ENCODE assay signal across 7 cellular contexts in genomic region chr20:35615667-35616464, GRCh38. TPM values are rescaled to one million over a fixed set of nuclear protein-coding genes. Genes with fewer than 3 reads are reported as not detected.
A peak's percentile ranks its signal among the peaks of the same experiment; 100 is the strongest.
DNase-seq lines count a peak whose midpoint lies in the region; ATAC-seq, FAIRE-seq and TF ChIP-seq lines count a peak whose summit lies in the region.

TSS of gene SPAG4 (plus strand) at chr20:35615829. CDS start at chr20:35616004, 175 bp downstream.

- peak within 1 kb of the TSS; percentile 87 for H3K4me3 Mint-ChIP-seq in MCF 10A (ENCODE audit: unreplicated experiment)

- peak within 1 kb of the TSS; percentile 86 for H3K27ac Mint-ChIP-seq in MCF 10A (ENCODE audit: low read depth, unreplicated experiment)

- no peak for FAIRE-seq in small intestine (lab: Jason Lieb, UNC)

- H3K27me3 Mint-ChIP-seq in MCF 10A (ENCODE audit: insufficient read depth, unreplicated experiment) = no peaks in the 10 kb centered on the region

- peaks cover 12% of the 10 kb centered on the region for H3K4me1 Mint-ChIP-seq in MCF 10A (ENCODE audit: insufficient read depth, unreplicated experiment)

- H3K4me3 ChIP-seq in small intestine (ENCODE audit: low read depth in 1 of 2, low read length in 2 of 2) = peak within 1 kb of the TSS; percentile 42 to 45

- DNase-seq in NCI-H2171 (lab: John Stamatoyannopoulos, UW) (peak; percentile 100), MCF 10A (ENCODE audit: unreplicated experiment) (peak; percentile 100), iPS-NIHi11 (ENCODE audit: low spot score) (peak; percentile 97), small intestine (peak; percentile 54)

- no peaks in the 10 kb centered on the region for H3K36me3 ChIP-seq in small intestine (ENCODE audit: control insufficient read depth in 2 of 2, insufficient read depth in 2 of 2, low read length in 2 of 2)

- intact Hi-C loops in MCF 10A (cut with micrococcal nuclease) = loop anchor here (5.0 to 10.0 kb wide), 2 partner anchors 46 to 101 kb away; partner anchors contain the start of genes CPNE1 and RBM12

- no peaks in the 10 kb centered on the region for H3K9me3 ChIP-seq in small intestine (ENCODE audit: control insufficient read depth, low read depth)

- H3K27ac ChIP-seq in VCaP (peak within 1 kb of the TSS; percentile 83), small intestine (ENCODE audit: low read depth in 1 of 2, low read length in 1 of 2) (peak within 1 kb of the TSS; percentile 69 to 99)

- no peaks in the 10 kb centered on the region for H3K27me3 ChIP-seq in small intestine (ENCODE audit: control insufficient read depth in 2 of 2, insufficient read depth in 2 of 2, low read length in 2 of 2)

- H3K36me3 Mint-ChIP-seq in MCF 10A (ENCODE audit: insufficient read depth, unreplicated experiment) = peaks cover 16% of the 10 kb centered on the region

- CTCF ChIA-PET in MCF 10A (lab: Yijun Ruan, JAX) = interaction anchor here (0.6 to 1.2 kb wide), 3 partner anchors 12 to 338 kb away, joined by 3 to 4 read pairs (median 3); no protein-coding TSS in a partner anchor

- no peaks in the 10 kb centered on the region for H3K9me3 Mint-ChIP-seq in MCF 10A (ENCODE audit: unreplicated experiment)

- ATAC-seq in GM18520 (IDR thresholded peaks at IDR 0.05; ENCODE audit: unreplicated experiment) (peak; percentile 73), HG03025 (IDR thresholded peaks at IDR 0.05; ENCODE audit: low FRiP score, unreplicated experiment) (peak; percentile 76)

- no TSS peak for BruUV-seq in MCF 10A (replicated peaks; lab: Mats Ljungman, UMichigan)

- POLR2A ChIA-PET in MCF 10A (lab: Yijun Ruan, JAX) = interaction anchor here (0.5 to 6.8 kb wide), 19 partner anchors 9 to 713 kb away, joined by 3 to 124 read pairs (median 3); partner anchors contain the start of genes CPNE1, ERGIC3, MMP24OS and NFS1

- H3K4me1 ChIP-seq in small intestine (ENCODE audit: control insufficient read depth in 2 of 2, insufficient read depth in 1 of 2, low read depth in 1 of 2, low read length in 1 of 2) = peaks cover 0 to 2% of the 10 kb centered on the region in 2 donors

- TF ChIP-seq CTCF in VCaP (conservative IDR thresholded peaks at IDR 0.05) (no peak), MCF 10A (IDR thresholded peaks at IDR 0.05; ENCODE audit: unreplicated experiment) (no peak)

- 0 to 1% (median 1%) methylated on average over 65 to 68 of the region's 68 CpGs for WGBS in small intestine, 3 donors

RNA-seq across cellular contexts. Expression of gene SPAG4, which starts in this region (rescaled TPM):
- total RNA-seq in MCF 10A (2022) = 0.96 and 1.6 TPM in 2 replicates
- 10 to 100 TPM in 1 of 3 donors, 1 to 10 TPM in 2; 1.3 to 10.5 (median 2.8) TPM for polyA plus RNA-seq in small intestine

Comparison
In these comparisons a context has a peak if more than half of its experiments do, and no peak if none do; other contexts are left out.
1. Peak in every context shown above with its lines: DNase-seq, ATAC-seq, H3K4me3 ChIP-seq and H3K27ac ChIP-seq.